In genomic region chr17:67855504-67856324, GRCh38 we compare ENCODE assay signal across 11 cellular contexts. TPM values are rescaled to one million over a fixed set of nuclear protein-coding genes. Genes with fewer than 3 reads are reported as not detected.
DNase-seq lines count a peak whose midpoint lies in the region; ATAC-seq and TF ChIP-seq lines count a peak whose summit lies in the region.
"Had no signal": no experiment of that assay in that cellular context is flagged by ENCODE, and none has a peak within 500 bp of the region (broad histone marks: within the 10 kb centered on the region; RNA-seq: fewer than 3 reads in every experiment).

No MANE protein-coding gene starts in this region.

- no peaks in the 10 kb centered on the region for H3F3A ChIP-seq in smooth muscle cell (ENCODE audit: low read depth)

- H3K4me3 ChIP-seq in GM08714 (ENCODE audit: low read length) (peak overlapping the region; percentile 26; the same call in 1 of the 2 replicates), Karpas-422 (ENCODE audit: low read length) (peak overlapping the region; percentile 10; the same call in 1 of the 2 replicates), esophagus muscularis mucosa (no peak overlapping the region), smooth muscle cell (no peak overlapping the region)
- H3K4me3 ChIP-seq: cardiac muscle cell, SK-N-MC had no signal

- peak overlapping the region; percentile 22 for H3K27ac Mint-ChIP-seq in activated CD4-positive, alpha-beta memory T cell treated with anti-CD3 and anti-CD28 coated beads, Interleukin-2, amount 10 ng/mL, durations not matched to agents 7 days and 5 days
- peak overlapping the region; percentile 50 to 90 (median 77) for H3K27ac Mint-ChIP-seq in naive thymus-derived CD8-positive, alpha-beta T cell

- H3K4me3 Mint-ChIP-seq in activated CD4-positive, alpha-beta memory T cell treated with anti-CD3 and anti-CD28 coated beads, Interleukin-2, amount 10 ng/mL, durations not matched to agents 7 days and 5 days = peak overlapping the region; percentile 12
- H3K4me3 Mint-ChIP-seq in naive thymus-derived CD8-positive, alpha-beta T cell = peak overlapping the region; percentile 52 to 82 (median 78)

- peaks cover 36% of the 10 kb centered on the region for H3K4me1 Mint-ChIP-seq in activated CD4-positive, alpha-beta memory T cell treated with anti-CD3 and anti-CD28 coated beads, Interleukin-2, amount 10 ng/mL, durations not matched to agents 7 days and 5 days
- H3K4me1 Mint-ChIP-seq in naive thymus-derived CD8-positive, alpha-beta T cell = peaks cover 33 to 88% (median 75%) of the 10 kb centered on the region in 4 donors

- H3K27me3 ChIP-seq in Karpas-422 (ENCODE audit: low read length) (no peaks in the 10 kb centered on the region), esophagus muscularis mucosa (no peaks in the 10 kb centered on the region), smooth muscle cell (ENCODE audit: low read depth) (no peaks in the 10 kb centered on the region)
- H3K27me3 ChIP-seq: cardiac muscle cell had no signal

- H3K36me3 ChIP-seq in Karpas-422 (ENCODE audit: insufficient read depth, low read length) (peaks cover 26% of the 10 kb centered on the region), esophagus muscularis mucosa (peaks cover 0 to 17% (median 11%) of the 10 kb centered on the region in 4 donors), smooth muscle cell (ENCODE audit: low read depth) (peaks cover 6% of the 10 kb centered on the region)

- no peak for TF ChIP-seq EP300 in esophagus muscularis mucosa (IDR thresholded peaks at IDR 0.05)

- H3K27me3 Mint-ChIP-seq in activated CD4-positive, alpha-beta memory T cell treated with anti-CD3 and anti-CD28 coated beads, Interleukin-2, amount 10 ng/mL, durations not matched to agents 7 days and 5 days = no peaks in the 10 kb centered on the region
- H3K27me3 Mint-ChIP-seq in naive thymus-derived CD8-positive, alpha-beta T cell = no peaks in the 10 kb centered on the region

- H3K9me2 ChIP-seq in Karpas-422 (replicated peaks; ENCODE audit: insufficient read depth, low read length) = no peaks in the 10 kb centered on the region

- DNase-seq in Karpas-422 (peak; percentile 57), NCI-H1694 (lab: John Stamatoyannopoulos, UW) (no peak), NCI-H1105 treated with DMSO at 0.1 percent for 48 hours (lab: John Stamatoyannopoulos, UW) (no peak), esophagus muscularis mucosa (ENCODE audit: extremely low spot score) (no peak), smooth muscle cell (lab: John Stamatoyannopoulos, UW; ENCODE audit: unreplicated experiment) (no peak)
- DNase-seq in activated CD4-positive, alpha-beta memory T cell treated with anti-CD3 and anti-CD28 coated beads, Interleukin-2, amount 10 ng/mL, durations not matched to agents 7 days and 5 days = no peak
- peak in 1 of 10 donors; percentile 11 for DNase-seq in naive thymus-derived CD8-positive, alpha-beta T cell
- DNase-seq: NCI-H446 treated with DMSO at 0.1 percent for 48 hours had no signal

- 80% methylated on average over 11 of the region's 11 CpGs for WGBS in esophagus muscularis mucosa
- 79% methylated on average over 11 of the region's 11 CpGs for WGBS in smooth muscle cell (ENCODE audit: low lambda C conversion rate)

- no peak for TF ChIP-seq CTCF in esophagus muscularis mucosa (IDR thresholded peaks at IDR 0.05)
- no peak for TF ChIP-seq CTCF in smooth muscle cell (IDR thresholded peaks at IDR 0.05; ENCODE audit: borderline replicate concordance, insufficient read depth, poor library complexity, severe bottlenecking)

- CTCF ChIA-PET in activated CD4-positive, alpha-beta memory T cell treated with anti-CD3 and anti-CD28 coated beads, Interleukin-2, amount 10 ng/mL, durations not matched to agents 7 days and 5 days (lab: Charles Lee) = interaction anchor here (0.6 to 1.0 kb wide), 2 partner anchors 32 to 390 kb away, joined by 3 read pairs; no protein-coding TSS in a partner anchor

- H2AFZ ChIP-seq in Karpas-422 (ENCODE audit: low read length) (no peak overlapping the region), smooth muscle cell (ENCODE audit: low read depth) (no peak overlapping the region)

- peaks cover 35% of the 10 kb centered on the region for H4K20me1 ChIP-seq in Karpas-422 (ENCODE audit: insufficient read depth, low read depth, low read length)
- peaks cover 98% of the 10 kb centered on the region for H4K20me1 ChIP-seq in smooth muscle cell (ENCODE audit: low read depth)

- intact Hi-C loops in esophagus muscularis mucosa (cut with DNase I) = no loop called here

- peak overlapping the region; percentile 19; the same call in 1 of the 2 replicates for H3K9ac ChIP-seq in Karpas-422 (ENCODE audit: low read length)
- no peak overlapping the region for H3K9ac ChIP-seq in smooth muscle cell (ENCODE audit: low read depth)

- H3K4me2 ChIP-seq in Karpas-422 (ENCODE audit: low read depth, low read length, poor library complexity, severe bottlenecking) (peak overlapping the region; percentile 56), smooth muscle cell (no peak overlapping the region)

- H3K9me3 Mint-ChIP-seq in activated CD4-positive, alpha-beta memory T cell treated with anti-CD3 and anti-CD28 coated beads, Interleukin-2, amount 10 ng/mL, durations not matched to agents 7 days and 5 days = no peaks in the 10 kb centered on the region
- no peaks in the 10 kb centered on the region for H3K9me3 Mint-ChIP-seq in naive thymus-derived CD8-positive, alpha-beta T cell

- peaks cover 80% of the 10 kb centered on the region for H3K4me1 ChIP-seq in Karpas-422 (ENCODE audit: low read length)
- peaks cover 37 to 66% (median 54%) of the 10 kb centered on the region in 4 donors for H3K4me1 ChIP-seq in esophagus muscularis mucosa
- H3K4me1 ChIP-seq in smooth muscle cell (ENCODE audit: low read depth) = no peaks in the 10 kb centered on the region

- ATAC-seq in naive thymus-derived CD8-positive, alpha-beta T cell = peak; percentile 61 to 63

- H3K79me2 ChIP-seq in Karpas-422 (ENCODE audit: low read length) (peaks cover 99% of the 10 kb centered on the region), smooth muscle cell (ENCODE audit: low read depth) (peaks cover 95% of the 10 kb centered on the region)

- TF ChIP-seq POLR2A in esophagus muscularis mucosa (IDR thresholded peaks at IDR 0.05; ENCODE audit: low read depth) = no peak

- H3K9me3 ChIP-seq in Karpas-422 (ENCODE audit: low read length) (no peaks in the 10 kb centered on the region), esophagus muscularis mucosa (no peaks in the 10 kb centered on the region), smooth muscle cell (replicated peaks; ENCODE audit: low read depth) (no peaks in the 10 kb centered on the region)

- POLR2A ChIA-PET in activated CD4-positive, alpha-beta memory T cell treated with anti-CD3 and anti-CD28 coated beads, Interleukin-2, amount 10 ng/mL, durations not matched to agents 7 days and 5 days (lab: Charles Lee) = interaction anchor here (2.2 kb wide), 1 partner anchor 30 kb away, joined by 6 read pairs; the partner anchor contains the start of gene BPTF
- POLR2A ChIA-PET in naive thymus-derived CD8-positive, alpha-beta T cell (lab: Charles Lee) = interaction anchor here (0.6 to 2.0 kb wide), 4 partner anchors 8 to 52 kb away, joined by 3 to 5 read pairs (median 3); partner anchors contain the start of gene BPTF

- H3K36me3 Mint-ChIP-seq in activated CD4-positive, alpha-beta memory T cell treated with anti-CD3 and anti-CD28 coated beads, Interleukin-2, amount 10 ng/mL, durations not matched to agents 7 days and 5 days (ENCODE audit: low read depth) = peaks cover 36% of the 10 kb centered on the region
- H3K36me3 Mint-ChIP-seq in naive thymus-derived CD8-positive, alpha-beta T cell = peaks cover 8 to 51% (median 8%) of the 10 kb centered on the region in 3 donors

- H3K27ac ChIP-seq in Karpas-422 (ENCODE audit: low read length) (peak overlapping the region; percentile 83), esophagus muscularis mucosa (replicated peaks in 1 of 4) (no peak overlapping the region), smooth muscle cell (ENCODE audit: low read depth) (no peak overlapping the region)
- H3K27ac ChIP-seq: cardiac muscle cell, SK-N-MC had no signal

RNA-seq across cellular contexts. Expression of gene BPTF, which starts 30.4 kb away (rescaled TPM):
- total RNA-seq in Karpas-422 (2014; rRNA removed; shearing (Covaris generic); ENCODE audit: low replicate concordance) = 197 and 310 TPM in 2 replicates
- 10 to 100 TPM; 92.9 to 94.5 TPM for total RNA-seq in activated CD4-positive, alpha-beta memory T cell treated with anti-CD3 and anti-CD28 coated beads, Interleukin-2, amount 10 ng/mL, durations not matched to agents 7 days and 5 days
- total RNA-seq in naive thymus-derived CD8-positive, alpha-beta T cell = 100 to 1,000 TPM; 169 to 194 TPM
- polyA plus RNA-seq in naive thymus-derived CD8-positive, alpha-beta T cell = 10 to 100 TPM in 2 of 3 donors, 1 to 10 TPM in 1; 9.9 to 18.8 (median 13.3) TPM
- total RNA-seq in esophagus muscularis mucosa (10 to 100 TPM; 60.3 to 77.7 (median 74.2) TPM), smooth muscle cell (42.6 and 51.2 TPM in 2 replicates)
- 26.8 and 38.7 TPM in 2 replicates for polyA plus RNA-seq in smooth muscle cell

Comparison
In these comparisons a context has a peak if more than half of its experiments do, and no peak if none do; other contexts are left out.
1. H3K4me3 ChIP-seq: peak in GM08714 (single experiment) and Karpas-422 (single experiment); none in esophagus muscularis mucosa (0 of 4) and smooth muscle cell (single experiment).